6 cellular contexts compared by ENCODE assay signal in the genomic region with DNA sequence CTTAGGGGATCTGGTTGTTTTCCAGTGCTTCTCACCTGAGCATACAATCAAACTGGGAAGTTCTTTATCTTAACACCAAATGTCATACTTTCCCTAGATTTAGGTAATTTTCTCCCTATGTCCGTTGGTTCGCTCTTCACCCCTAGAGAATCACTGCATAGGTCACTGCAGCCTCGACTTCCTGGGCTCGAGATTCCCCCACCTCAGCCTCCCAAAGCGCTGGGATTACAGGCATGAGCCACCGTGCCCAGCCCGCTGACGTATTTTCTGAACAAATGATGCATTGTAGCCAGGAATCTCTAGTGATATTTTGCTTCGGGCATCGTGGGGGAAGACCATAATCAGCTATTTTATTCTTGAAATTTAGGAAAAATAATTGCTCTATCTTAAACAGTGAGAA. TPM values are rescaled to one million over a fixed set of nuclear protein-coding genes. Genes with fewer than 3 reads are reported as not detected.
DNase-seq lines count a peak whose midpoint lies in the region; ATAC-seq and TF ChIP-seq lines count a peak whose summit lies in the region.

No MANE protein-coding gene starts in this region.

- H2AFZ ChIP-seq in fibroblast of lung (ENCODE audit: low read length), result no peak overlapping the region

- H3K36me3 Mint-ChIP-seq in activated CD4-positive, alpha-beta T cell treated with anti-CD3 and anti-CD28 coated beads, Interleukin-2, amount 10 ng/mL, durations not matched to agents 24 days and 14 days (ENCODE audit: low read depth), result peaks cover 58% of the 10 kb centered on the region

- H3K27me3 Mint-ChIP-seq in activated CD4-positive, alpha-beta T cell treated with anti-CD3 and anti-CD28 coated beads, Interleukin-2, amount 10 ng/mL, durations not matched to agents 24 days and 14 days, result peaks cover 3% of the 10 kb centered on the region

- WGBS in suprapubic skin, result 34% methylated on average over 10 of the region's 10 CpGs

- peak overlapping the region; percentile 79 for H3K4me2 ChIP-seq in fibroblast of lung (ENCODE audit: extremely low read depth, insufficient read depth, low read length)

- H3K27me3 ChIP-seq in fibroblast of lung (ENCODE audit: control insufficient read depth, insufficient read depth, low read length) (no peaks in the 10 kb centered on the region), suprapubic skin (no peaks in the 10 kb centered on the region)

- peak overlapping the region; percentile 91 for H3K27ac ChIP-seq in fibroblast of lung (ENCODE audit: insufficient read depth, low read length)
- H3K27ac ChIP-seq in suprapubic skin, result peak overlapping the region; percentile 95

- TF ChIP-seq CTCF in fibroblast of lung (conservative IDR thresholded peaks at IDR 0.05 in 1 of 2, IDR thresholded peaks at IDR 0.05 in 1 of 2; ENCODE audit: low read depth in 1 of 2, low read length in 2 of 2) (no peak), suprapubic skin (IDR thresholded peaks at IDR 0.05) (no peak)

- H3K36me3 ChIP-seq in fibroblast of lung (ENCODE audit: control insufficient read depth, insufficient read depth, low read length) (peaks cover 9% of the 10 kb centered on the region), suprapubic skin (peaks cover 34% of the 10 kb centered on the region)

- peak overlapping the region; percentile 100 for H3K27ac Mint-ChIP-seq in activated CD4-positive, alpha-beta T cell treated with anti-CD3 and anti-CD28 coated beads, Interleukin-2, amount 10 ng/mL, durations not matched to agents 24 days and 14 days

- H3K9ac ChIP-seq in fibroblast of lung (ENCODE audit: insufficient read depth, low read length), result peak overlapping the region; percentile 59

- no peaks in the 10 kb centered on the region for H3K9me3 Mint-ChIP-seq in activated CD4-positive, alpha-beta T cell treated with anti-CD3 and anti-CD28 coated beads, Interleukin-2, amount 10 ng/mL, durations not matched to agents 24 days and 14 days

- ATAC-seq in HG02852 (IDR thresholded peaks at IDR 0.05; ENCODE audit: unreplicated experiment) (no peak), HG03196 (IDR thresholded peaks at IDR 0.05; ENCODE audit: unreplicated experiment) (no peak)

- H3K4me3 ChIP-seq in fibroblast of lung (replicated peaks in 1 of 4; ENCODE audit: control extremely low read depth in 1 of 4, insufficient read depth in 1 of 4, low read depth in 3 of 4, low read length in 4 of 4), result peak overlapping the region in 3 of 4 experiments; percentile 56 to 98 (median 78)
- peak overlapping the region; percentile 88 for H3K4me3 ChIP-seq in suprapubic skin

- H4K20me1 ChIP-seq in fibroblast of lung (ENCODE audit: control insufficient read depth, extremely low read depth, insufficient read depth, low read length), result no peaks in the 10 kb centered on the region

- H3K9me3 ChIP-seq in fibroblast of lung (ENCODE audit: control insufficient read depth, insufficient read depth, low read depth, low read length) (no peaks in the 10 kb centered on the region), suprapubic skin (no peaks in the 10 kb centered on the region)

- no peak for TF ChIP-seq POLR2A in suprapubic skin (IDR thresholded peaks at IDR 0.05)

- no peak for DNase-seq in activated CD4-positive, alpha-beta T cell treated with anti-CD3 and anti-CD28 coated beads, Interleukin-2, amount 10 ng/mL, durations not matched to agents 24 days and 14 days
- DNase-seq in activated CD4-positive, alpha-beta T cell treated with anti-CD3 and anti-CD28 coated beads, Interleukin-2, amount 50 U/mL, for 4 hours, result no peak
- DNase-seq in fibroblast of lung (ENCODE audit: low read depth in 2 of 2), result peak; percentile 20 to 47
- DNase-seq in suprapubic skin (ENCODE audit: low spot score in 2 of 2), result no peak

- H3K4me1 Mint-ChIP-seq in activated CD4-positive, alpha-beta T cell treated with anti-CD3 and anti-CD28 coated beads, Interleukin-2, amount 10 ng/mL, durations not matched to agents 24 days and 14 days, result peaks cover 35% of the 10 kb centered on the region

- intact Hi-C loops in activated CD4-positive, alpha-beta T cell treated with anti-CD3 and anti-CD28 coated beads, Interleukin-2, amount 10 ng/mL, durations not matched to agents 24 days and 14 days (cut with micrococcal nuclease), result loop anchor here (5.0 kb wide), 2 partner anchors 288 to 522 kb away; a partner anchor contains a TSS

- TF ChIP-seq EP300 in suprapubic skin (IDR thresholded peaks at IDR 0.05), result no peak

- peak overlapping the region; percentile 97 for H3K4me3 Mint-ChIP-seq in activated CD4-positive, alpha-beta T cell treated with anti-CD3 and anti-CD28 coated beads, Interleukin-2, amount 10 ng/mL, durations not matched to agents 24 days and 14 days

- H3K4me1 ChIP-seq in fibroblast of lung (ENCODE audit: control insufficient read depth, extremely low read depth, insufficient read depth, low read length) (peaks cover 16% of the 10 kb centered on the region), suprapubic skin (peaks cover 32% of the 10 kb centered on the region)

- H3K79me2 ChIP-seq in fibroblast of lung (ENCODE audit: control insufficient read depth, insufficient read depth, low read length), result peaks cover 14% of the 10 kb centered on the region

RNA-seq across cellular contexts. Expression of a gene that starts 1.1 kb away (rescaled TPM):
- 3,831 and 3,993 TPM in 2 replicates for total RNA-seq in activated CD4-positive, alpha-beta T cell treated with anti-CD3 and anti-CD28 coated beads, Interleukin-2, amount 10 ng/mL, durations not matched to agents 24 days and 14 days
- total RNA-seq in fibroblast of lung, result 2,664 and 4,175 TPM in 2 replicates
- 6,961 and 9,604 TPM in 2 replicates for polyA plus RNA-seq in fibroblast of lung
- polyA plus RNA-seq in fibroblast of lung (2012), result 7,932 and 8,024 TPM in 2 replicates
- 1,416 and 1,475 TPM in 2 replicates for polyA minus RNA-seq in fibroblast of lung (ENCODE audit: low replicate concordance)
- total RNA-seq in suprapubic skin, result 1,000 to 10,000 TPM; 2,523 to 6,346 (median 5,689) TPM

RNA-seq across cellular contexts. Expression of a gene that starts 2.7 kb away (rescaled TPM):
- 8.9 and 11.2 TPM in 2 replicates for total RNA-seq in activated CD4-positive, alpha-beta T cell treated with anti-CD3 and anti-CD28 coated beads, Interleukin-2, amount 10 ng/mL, durations not matched to agents 24 days and 14 days
- total RNA-seq in fibroblast of lung, result 5.6 and 7.2 TPM in 2 replicates
- 1.8 and 1.9 TPM in 2 replicates for polyA plus RNA-seq in fibroblast of lung
- polyA plus RNA-seq in fibroblast of lung (2012), result 1.9 and 3.5 TPM in 2 replicates
- polyA minus RNA-seq in fibroblast of lung (ENCODE audit: low replicate concordance), result 2.9 and 4.0 TPM in 2 replicates
- 1 to 10 TPM; 2.1 to 5.6 (median 3.4) TPM for total RNA-seq in suprapubic skin

RNA-seq across cellular contexts. Expression of a gene that starts 11.0 kb away (rescaled TPM):
- total RNA-seq in activated CD4-positive, alpha-beta T cell treated with anti-CD3 and anti-CD28 coated beads, Interleukin-2, amount 10 ng/mL, durations not matched to agents 24 days and 14 days, result 453 and 472 TPM in 2 replicates
- total RNA-seq in fibroblast of lung (92.2 and 93.5 TPM in 2 replicates), suprapubic skin (100 to 1,000 TPM; 103 to 153 (median 117) TPM)
- 202 and 342 TPM in 2 replicates for polyA plus RNA-seq in fibroblast of lung
- 94.2 and 182 TPM in 2 replicates for polyA plus RNA-seq in fibroblast of lung (2012)
- 12.2 and 20.4 TPM in 2 replicates for polyA minus RNA-seq in fibroblast of lung (ENCODE audit: low replicate concordance)

RNA-seq across cellular contexts. Expression of a gene that starts 12.7 kb away (rescaled TPM):
- total RNA-seq in activated CD4-positive, alpha-beta T cell treated with anti-CD3 and anti-CD28 coated beads, Interleukin-2, amount 10 ng/mL, durations not matched to agents 24 days and 14 days, result 155 and 158 TPM in 2 replicates
- total RNA-seq in fibroblast of lung, result 261 and 446 TPM in 2 replicates
- 182 and 260 TPM in 2 replicates for polyA plus RNA-seq in fibroblast of lung
- 135 and 167 TPM in 2 replicates for polyA plus RNA-seq in fibroblast of lung (2012)
- 837 and 884 TPM in 2 replicates for polyA minus RNA-seq in fibroblast of lung (ENCODE audit: low replicate concordance)
- 100 to 1,000 TPM in 2 of 4 donors, 10 to 100 TPM in 2; 73.1 to 128 (median 103) TPM for total RNA-seq in suprapubic skin

RNA-seq across cellular contexts. Expression of a gene that starts 35.4 kb away (rescaled TPM):
- total RNA-seq in activated CD4-positive, alpha-beta T cell treated with anti-CD3 and anti-CD28 coated beads, Interleukin-2, amount 10 ng/mL, durations not matched to agents 24 days and 14 days, result 0.14 and 0.57 TPM in 2 replicates
- 0.66 and 1.3 TPM in 2 replicates for total RNA-seq in fibroblast of lung
- polyA plus RNA-seq in fibroblast of lung, result 0.59 and 0.92 TPM in 2 replicates
- polyA plus RNA-seq in fibroblast of lung (2012), result 0.56 and 0.96 TPM in 2 replicates
- polyA minus RNA-seq in fibroblast of lung (ENCODE audit: low replicate concordance), result 3.0 TPM in 1 of 2 replicates, not detected in the other
- 100 to 1,000 TPM; 147 to 226 (median 181) TPM for total RNA-seq in suprapubic skin

Comparison
In these comparisons a context has a peak if more than half of its experiments do, and no peak if none do; other contexts are left out.
1. DNase-seq: peak in fibroblast of lung (2 of 2); none in activated CD4-positive, alpha-beta T cell treated with anti-CD3 and anti-CD28 coated beads, Interleukin-2, amount 10 ng/mL, durations not matched to agents 24 days and 14 days (single experiment), activated CD4-positive, alpha-beta T cell treated with anti-CD3 and anti-CD28 coated beads, Interleukin-2, amount 50 U/mL, for 4 hours (0 of 2) and suprapubic skin (0 of 2).